2 cellular contexts compared by ENCODE assay signal in genomic region chr19:38464421-38465082, GRCh38.
TF ChIP-seq lines count a peak whose summit lies in the region.

No MANE protein-coding gene starts in this region.

TF ChIP-seq in HEK293, 187 proteins besides CTCF, POLR2A, EP300 and RAD21 (continues in another document):
- no peak for TF ChIP-seq ZNF561 (tag by site-specific recombination; IDR thresholded peaks at IDR 0.05; ENCODE audit: borderline replicate concordance)
- TF ChIP-seq KLF10 (tag by site-specific recombination; IDR thresholded peaks at IDR 0.05), result no peak
- no peak for TF ChIP-seq ZNF214 (tag by site-specific recombination; IDR thresholded peaks at IDR 0.05; ENCODE audit: borderline replicate concordance)
- no peak for TF ChIP-seq AEBP2 (tag by site-specific recombination; IDR thresholded peaks at IDR 0.05; ENCODE audit: borderline replicate concordance)
- no peak for TF ChIP-seq ZNF692 (tag by site-specific recombination; IDR thresholded peaks at IDR 0.05)
- no peak for TF ChIP-seq ZNF274 (IDR thresholded peaks at IDR 0.05; ENCODE audit: low read length)
- TF ChIP-seq ZNF274 (tag by site-specific recombination; IDR thresholded peaks at IDR 0.05; ENCODE audit: borderline replicate concordance), result 0 out of 2 replicates have a peak, but pooled peaks have one; percentile 14
- peak; percentile 96 for TF ChIP-seq BCL11A (tag by site-specific recombination; IDR thresholded peaks at IDR 0.05; ENCODE audit: low read depth)
- TF ChIP-seq ZNF114 (tag by site-specific recombination; IDR thresholded peaks at IDR 0.05), result no peak
- no peak for TF ChIP-seq OSR2 (tag by site-specific recombination; IDR thresholded peaks at IDR 0.05)
- TF ChIP-seq ZBTB11 (tag by site-specific recombination; conservative IDR thresholded peaks at IDR 0.05; ENCODE audit: low read depth), result no peak
- TF ChIP-seq ZNF302 (tag by site-specific recombination; IDR thresholded peaks at IDR 0.05; ENCODE audit: low read depth), result no peak
- no peak for TF ChIP-seq ZEB2 (tag by site-specific recombination; IDR thresholded peaks at IDR 0.05)
- TF ChIP-seq ZNF362 (tag by site-specific recombination; IDR thresholded peaks at IDR 0.05), result no peak
- no peak for TF ChIP-seq HOXC10 (CRISPR knock-in tag; IDR thresholded peaks at IDR 0.05)
- TF ChIP-seq ZNF645 (tag by site-specific recombination; IDR thresholded peaks at IDR 0.05), result no peak
- TF ChIP-seq ZNF580 (tag by site-specific recombination; IDR thresholded peaks at IDR 0.05), result no peak
- no peak for TF ChIP-seq ZBTB21 (tag by site-specific recombination; IDR thresholded peaks at IDR 0.05)
- no peak for TF ChIP-seq ZNF585B (tag by site-specific recombination; IDR thresholded peaks at IDR 0.05)
- TF ChIP-seq ZNF239 (tag by site-specific recombination; IDR thresholded peaks at IDR 0.05), result no peak
- TF ChIP-seq ZBTB7A (tag by site-specific recombination; IDR thresholded peaks at IDR 0.05; ENCODE audit: low read depth), result no peak
- TF ChIP-seq ZNF433 (tag by site-specific recombination; IDR thresholded peaks at IDR 0.05; ENCODE audit: low read depth), result no peak
- TF ChIP-seq ZNF549 (tag by site-specific recombination; IDR thresholded peaks at IDR 0.05), result no peak
- no peak for TF ChIP-seq KLF8 (tag by site-specific recombination; IDR thresholded peaks at IDR 0.05)

TF ChIP-seq in K562, 482 proteins besides CTCF, POLR2A, EP300 and RAD21:
- TF ChIP-seq RBM14 (IDR thresholded peaks at IDR 0.05; ENCODE audit: borderline replicate concordance, insufficient read depth, low read depth, low read length) (no peak), BACH1 (tag; IDR thresholded peaks at IDR 0.05) (no peak), EHMT2 (IDR thresholded peaks at IDR 0.05) (no peak), NR2C1 (IDR thresholded peaks at IDR 0.05) (peak; percentile 77), NR2C1 (tag; IDR thresholded peaks at IDR 0.05) (no peak), CBX3 (IDR thresholded peaks at IDR 0.05; ENCODE audit: borderline replicate concordance in 1 of 2, low read length in 2 of 2) (no peak), STAG1 (CRISPR knock-in tag; IDR thresholded peaks at IDR 0.05; ENCODE audit: borderline replicate concordance) (no peak), RHOXF2B (CRISPR knock-in tag; conservative IDR thresholded peaks at IDR 0.05) (no peak), KAT2B (IDR thresholded peaks at IDR 0.05; ENCODE audit: low read depth, low read length) (no peak)
